1 cellular context compared by ENCODE assay signal in genomic region chr13:110965038-110965754, GRCh38.
TF ChIP-seq lines count a peak whose summit lies in the region.

No MANE protein-coding gene starts in this region.

TF ChIP-seq in K562, 482 proteins besides CTCF, POLR2A, EP300 and RAD21 (continued from another document):
- no peak for TF ChIP-seq ARID4B (CRISPR knock-in tag; IDR thresholded peaks at IDR 0.05)
- no peak for TF ChIP-seq ILK (tag; IDR thresholded peaks at IDR 0.05; ENCODE audit: borderline replicate concordance, low read depth)
- TF ChIP-seq ZBTB43 (CRISPR knock-in tag; IDR thresholded peaks at IDR 0.05), result no peak
